Comparison of ENCODE assay signal across 17 cellular contexts in the genomic region with DNA sequence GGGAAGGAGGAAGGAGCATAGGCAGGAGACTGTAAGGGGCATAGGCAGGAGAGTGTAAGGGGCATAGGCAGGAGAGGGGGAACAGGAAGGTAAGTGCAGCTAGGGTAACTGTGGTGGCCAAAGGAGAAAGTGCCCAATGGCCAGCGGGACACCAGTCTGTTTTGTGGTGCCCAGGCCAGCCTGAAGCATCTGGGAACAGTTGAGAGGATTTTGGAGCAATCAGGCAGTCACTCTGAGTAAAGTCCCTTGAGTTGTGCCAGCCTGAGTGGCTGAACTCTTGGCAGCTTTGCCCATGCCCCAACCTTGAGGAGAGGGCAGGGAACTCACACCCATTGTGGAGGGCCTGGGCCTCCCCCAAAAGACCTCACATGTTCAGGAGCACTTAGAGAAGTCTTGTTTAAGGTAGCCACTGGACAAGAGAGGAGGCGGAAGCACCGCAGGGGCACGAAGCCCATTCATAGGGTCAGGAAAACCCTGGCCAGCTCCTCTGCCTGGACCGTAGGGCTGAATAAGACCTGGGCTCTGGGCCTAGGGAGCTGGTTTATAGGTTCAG. TPM values are rescaled to one million over a fixed set of nuclear protein-coding genes. Genes with fewer than 3 reads are reported as not detected.
A peak's percentile ranks its signal among the peaks of the same experiment; 100 is the strongest.
DNase-seq lines count a peak whose midpoint lies in the region; ATAC-seq, FAIRE-seq and TF ChIP-seq lines count a peak whose summit lies in the region.
"Had no signal": no experiment of that assay in that cellular context is flagged by ENCODE, and none has a peak within 500 bp of the region (broad histone marks: within the 10 kb centered on the region; RNA-seq: fewer than 3 reads in every experiment).

No MANE protein-coding gene starts in this region.

- no peaks in the 10 kb centered on the region for H3K36me3 ChIP-seq in BLaER1 treated with 17β-estradiol and CSF1 and Interleukin-3, amounts not matched to agents 10 nM and 100 nM
- no peaks in the 10 kb centered on the region for H3K36me3 ChIP-seq in Loucy (ENCODE audit: insufficient read depth, low read length)

- no peaks in the 10 kb centered on the region; a peak in 1 of 22 replicates for H3K27me3 ChIP-seq in BLaER1 treated with 17β-estradiol and CSF1 and Interleukin-3, amounts not matched to agents 10 nM and 100 nM
- no peaks in the 10 kb centered on the region for H3K27me3 ChIP-seq in Loucy (ENCODE audit: insufficient read depth, low read length, poor library complexity, severe bottlenecking)
- H3K27me3 ChIP-seq: SJCRH30 had no signal

- H3K79me2 ChIP-seq in Loucy (ENCODE audit: insufficient read depth, low read length) = no peaks in the 10 kb centered on the region

- ATAC-seq in left lobe of liver = no peak
- ATAC-seq in stimulated activated effector memory CD8-positive, alpha-beta T cell treated with anti-CD3 and anti-CD28 coated beads, Interleukin-12 subunit alpha, Interleukin-12 subunit beta, amount 100 ng/mL, for 72 hours = no peak

- H3K27ac Mint-ChIP-seq in stimulated activated effector memory CD8-positive, alpha-beta T cell treated with anti-CD3 and anti-CD28 coated beads, Interleukin-12 subunit alpha, Interleukin-12 subunit beta, amount 100 ng/mL, for 72 hours = peak overlapping the region; percentile 23

- H3K9me3 ChIP-seq in BLaER1 treated with 17β-estradiol and CSF1 and Interleukin-3, amounts not matched to agents 10 nM and 100 nM (replicated peaks in 1 of 11) = peaks cover 15 to 21% (median 19%) of the 10 kb centered on the region in 11 experiments
- H3K9me3 ChIP-seq in Loucy (ENCODE audit: insufficient read depth, low read depth, low read length) = 0 out of 2 replicates have a peak, but pooled peaks cover 4% of the 10 kb centered on the region

- no peak for TF ChIP-seq POLR2A in GM12892 (IDR thresholded peaks at IDR 0.05; ENCODE audit: low read depth, low read length)

- peak overlapping the region in 7 of 11 experiments; percentile 35 to 82 (median 74); a peak in 14 of 22 replicates for H3K27ac ChIP-seq in BLaER1 treated with 17β-estradiol and CSF1 and Interleukin-3, amounts not matched to agents 10 nM and 100 nM
- H3K27ac ChIP-seq: RWPE1, SJCRH30 had no signal

- peak overlapping the region in 1 of 10 experiments; percentile 20; a peak in 3 of 20 replicates for H3K4me3 ChIP-seq in BLaER1 treated with 17β-estradiol and CSF1 and Interleukin-3, amounts not matched to agents 10 nM and 100 nM
- peak overlapping the region; percentile 60 for H3K4me3 ChIP-seq in Loucy (ENCODE audit: low read length, poor library complexity, severe bottlenecking)
- H3K4me3 ChIP-seq: SJCRH30 had no signal

- no peaks in the 10 kb centered on the region; a peak in 1 of 22 replicates for H4K20me1 ChIP-seq in BLaER1 treated with 17β-estradiol and CSF1 and Interleukin-3, amounts not matched to agents 10 nM and 100 nM
- H4K20me1 ChIP-seq in Loucy (ENCODE audit: insufficient read depth, low read length, poor library complexity, severe bottlenecking) = no peaks in the 10 kb centered on the region

- peak overlapping the region; percentile 29 to 86 (median 76) for H3K4me2 ChIP-seq in BLaER1 treated with 17β-estradiol and CSF1 and Interleukin-3, amounts not matched to agents 10 nM and 100 nM
- H3K4me2 ChIP-seq in Loucy (ENCODE audit: low read depth, low read length, poor library complexity, severe bottlenecking) = peak overlapping the region; percentile 67

- H3F3A ChIP-seq in Loucy (ENCODE audit: low read depth) = peaks cover 6% of the 10 kb centered on the region; the same call in 1 of the 2 replicates

- H3K36me3 Mint-ChIP-seq in stimulated activated effector memory CD8-positive, alpha-beta T cell treated with anti-CD3 and anti-CD28 coated beads, Interleukin-12 subunit alpha, Interleukin-12 subunit beta, amount 100 ng/mL, for 72 hours = no peaks in the 10 kb centered on the region

- TF ChIP-seq CTCF in Loucy (conservative IDR thresholded peaks at IDR 0.05; ENCODE audit: low read length) = no peak

- H3K9me2 ChIP-seq in Loucy (replicated peaks; ENCODE audit: low read depth, low read length) = no peaks in the 10 kb centered on the region

- no peaks in the 10 kb centered on the region for H3K9me3 Mint-ChIP-seq in stimulated activated effector memory CD8-positive, alpha-beta T cell treated with anti-CD3 and anti-CD28 coated beads, Interleukin-12 subunit alpha, Interleukin-12 subunit beta, amount 100 ng/mL, for 72 hours

- H3K4me3 Mint-ChIP-seq in stimulated activated effector memory CD8-positive, alpha-beta T cell treated with anti-CD3 and anti-CD28 coated beads, Interleukin-12 subunit alpha, Interleukin-12 subunit beta, amount 100 ng/mL, for 72 hours = no peak overlapping the region
- H3K4me3 Mint-ChIP-seq: H9 had no signal

- no peak for FAIRE-seq in GM12892 (lab: Jason Lieb, UNC)

- H3K9ac ChIP-seq in BLaER1 treated with 17β-estradiol and CSF1 and Interleukin-3, amounts not matched to agents 10 nM and 100 nM = peak overlapping the region in 6 of 11 experiments; percentile 29 to 72 (median 52); a peak in 10 of 22 replicates
- H3K9ac ChIP-seq in Loucy (ENCODE audit: low read depth, low read length, poor library complexity, severe bottlenecking) = peak overlapping the region; percentile 68

- peaks cover 17% of the 10 kb centered on the region for H3K4me1 Mint-ChIP-seq in stimulated activated effector memory CD8-positive, alpha-beta T cell treated with anti-CD3 and anti-CD28 coated beads, Interleukin-12 subunit alpha, Interleukin-12 subunit beta, amount 100 ng/mL, for 72 hours
- H3K4me1 Mint-ChIP-seq: H9 had no signal

- H2AFZ ChIP-seq in Loucy (ENCODE audit: low read length) = peak overlapping the region; percentile 34; the same call in 1 of the 2 replicates

- DNase-seq in left lobe of liver (ENCODE audit: low spot score) = peak; percentile 41
- no peak for DNase-seq in stimulated activated effector memory CD8-positive, alpha-beta T cell treated with anti-CD3 and anti-CD28 coated beads, Interleukin-12 subunit alpha, Interleukin-12 subunit beta, amount 100 ng/mL, for 72 hours (ENCODE audit: low spot score in 2 of 2)
- no peak for DNase-seq in putamen (ENCODE audit: low spot score)
- DNase-seq in GM12892 (ENCODE audit: insufficient read length) = no peak
- DNase-seq in KG1 (lab: John Stamatoyannopoulos, UW) = no peak
- DNase-seq: DMS 273 treated with DMSO at 0.1 percent for 48 hours, EL, H9, NCI-H1436 treated with DMSO at 0.1 percent for 48 hours, NCI-H2081, NCI-H2227 treated with DMSO at 0.1 percent for 48 hours, NCI-H524 treated with DMSO at 0.1 percent for 48 hours, SJCRH30 had no signal

- peaks cover 11 to 48% (median 35%) of the 10 kb centered on the region in 10 experiments for H3K4me1 ChIP-seq in BLaER1 treated with 17β-estradiol and CSF1 and Interleukin-3, amounts not matched to agents 10 nM and 100 nM
- peaks cover 28% of the 10 kb centered on the region for H3K4me1 ChIP-seq in Loucy (ENCODE audit: insufficient read depth, low read length, poor library complexity, severe bottlenecking)
- H3K4me1 ChIP-seq: SJCRH30 had no signal

RNA-seq across cellular contexts. Expression of a gene that starts 3.5 kb away (rescaled TPM):
- not detected for total RNA-seq in left lobe of liver
- 2.3 TPM for polyA plus RNA-seq in GM12892 (2012; ENCODE audit: missing spikeins)
- total RNA-seq: H9, LHCN-M2, SJCRH30 had no signal

RNA-seq across cellular contexts. Expression of a gene that starts 31.9 kb away (rescaled TPM):
- total RNA-seq in left lobe of liver = not detected
- not detected for polyA plus RNA-seq in GM12892 (2012; ENCODE audit: missing spikeins)
- total RNA-seq: H9, LHCN-M2, SJCRH30 had no signal

RNA-seq across cellular contexts. Expression of a gene that starts 49.4 kb away (rescaled TPM):
- total RNA-seq in left lobe of liver = 0.13 TPM
- polyA plus RNA-seq in GM12892 (2012; ENCODE audit: missing spikeins) = not detected
- total RNA-seq: H9, LHCN-M2, SJCRH30 had no signal
